ENCODE assay signal across 1 cellular context in the genomic region with DNA sequence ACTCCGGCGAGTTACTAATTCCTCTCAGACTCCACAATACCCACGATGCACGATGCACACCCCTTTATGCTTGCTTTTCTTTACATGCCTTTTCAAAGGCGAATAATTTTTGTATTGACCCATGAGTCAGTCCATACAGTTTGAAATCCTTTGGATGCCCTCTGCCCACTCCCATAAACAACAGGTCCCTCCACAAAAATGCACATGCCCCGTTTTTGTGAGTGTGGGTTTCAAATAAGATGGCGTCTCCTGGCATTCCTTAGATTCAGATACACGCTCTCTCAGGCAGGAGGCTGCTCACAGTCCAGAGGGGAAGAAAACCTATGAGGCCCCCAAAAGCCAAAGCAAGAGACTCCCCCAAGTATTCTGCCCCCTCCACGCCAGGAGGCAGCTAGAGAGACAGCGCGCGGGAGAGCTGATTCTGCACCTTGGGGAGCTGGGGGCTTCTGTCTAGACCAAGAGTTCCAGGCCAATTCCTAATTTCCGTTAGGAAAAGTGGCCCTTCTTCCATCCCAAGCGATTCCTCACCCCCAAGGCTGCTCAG.
TF ChIP-seq lines count a peak whose summit lies in the region.

No MANE protein-coding gene starts in this region.

TF ChIP-seq in H1, 55 proteins besides CTCF, POLR2A, EP300 and RAD21:
- TF ChIP-seq RNF2 (IDR thresholded peaks at IDR 0.05; ENCODE audit: borderline replicate concordance, low read depth, low read length, missing control alignments, poor library complexity, severe bottlenecking) (peak; percentile 74), POLR2AphosphoS5 (IDR thresholded peaks at IDR 0.05; ENCODE audit: low read depth, low read length) (no peak)
